Comparison of ENCODE assay signal across 1 cellular context in genomic region chr7:105776986-105777910, GRCh38.
TF ChIP-seq lines count a peak whose summit lies in the region.

No MANE protein-coding gene starts in this region.

TF ChIP-seq in HepG2, 621 proteins besides CTCF, POLR2A, EP300 and RAD21 (continued from another document):
- no peak for TF ChIP-seq SKIL (CRISPR knock-in tag; IDR thresholded peaks at IDR 0.05; ENCODE audit: borderline replicate concordance)
- no peak for TF ChIP-seq JARID2 (CRISPR knock-in tag; IDR thresholded peaks at IDR 0.05; ENCODE audit: insufficient replicate concordance)
- TF ChIP-seq SP2 (CRISPR knock-in tag; IDR thresholded peaks at IDR 0.05), result no peak
- TF ChIP-seq CSRNP2 (CRISPR knock-in tag; conservative IDR thresholded peaks at IDR 0.05; ENCODE audit: low read depth), result no peak
- TF ChIP-seq NR3C1 (CRISPR knock-in tag; IDR thresholded peaks at IDR 0.05), result no peak
- no peak for TF ChIP-seq SMC3 (IDR thresholded peaks at IDR 0.05; ENCODE audit: low read length)
- TF ChIP-seq ELF3 (CRISPR knock-in tag; IDR thresholded peaks at IDR 0.05), result no peak
- TF ChIP-seq MNT (IDR thresholded peaks at IDR 0.05), result no peak
- no peak for TF ChIP-seq PATZ1 (CRISPR knock-in tag; IDR thresholded peaks at IDR 0.05)
- TF ChIP-seq NR1H2 (CRISPR knock-in tag; IDR thresholded peaks at IDR 0.05; ENCODE audit: borderline replicate concordance, low read depth), result no peak
- no peak for TF ChIP-seq SRF (IDR thresholded peaks at IDR 0.05; ENCODE audit: low read depth, low read length)
- no peak for TF ChIP-seq FOXA1 (IDR thresholded peaks at IDR 0.05)
- TF ChIP-seq FOXA1 (CRISPR knock-in tag; IDR thresholded peaks at IDR 0.05), result no peak
- no peak for TF ChIP-seq DPF2 (CRISPR knock-in tag; IDR thresholded peaks at IDR 0.05; ENCODE audit: borderline replicate concordance, low read depth)
- TF ChIP-seq ZBTB3 (CRISPR knock-in tag; IDR thresholded peaks at IDR 0.05; ENCODE audit: borderline replicate concordance, low read depth), result no peak
